ENCODE assay signal across 16 cellular contexts in genomic region chr9:72894342-72894741, GRCh38. TPM values are rescaled to one million over a fixed set of nuclear protein-coding genes. Genes with fewer than 3 reads are reported as not detected.
DNase-seq lines count a peak whose midpoint lies in the region; ATAC-seq and TF ChIP-seq lines count a peak whose summit lies in the region.
"Had no signal": no experiment of that assay in that cellular context is flagged by ENCODE, and none has a peak within 500 bp of the region (broad histone marks: within the 10 kb centered on the region; RNA-seq: fewer than 3 reads in every experiment).

No MANE protein-coding gene starts in this region.

- ATAC-seq in GM21367 (IDR thresholded peaks at IDR 0.05; ENCODE audit: unreplicated experiment), result no peak
- ATAC-seq: effector memory CD8-positive, alpha-beta T cell; WTC11 had no signal

- H3K27ac ChIP-seq in smooth muscle cell (ENCODE audit: low read depth), result peak overlapping the region; percentile 78

- H2AFZ ChIP-seq in smooth muscle cell (ENCODE audit: low read depth), result no peak overlapping the region

- DNase-seq in GM04504 (ENCODE audit: low read depth) (peak; percentile 20), T1000 (lab: John Stamatoyannopoulos, UW) (peak; percentile 19), fibroblast of the aortic adventitia (ENCODE audit: low read depth) (peak; percentile 32), smooth muscle cell (lab: John Stamatoyannopoulos, UW; ENCODE audit: unreplicated experiment) (no peak), islet precursor cell (no peak), NCI-H1694 (lab: John Stamatoyannopoulos, UW) (no peak)
- DNase-seq: CD4-positive, alpha-beta T cell; effector memory CD8-positive, alpha-beta T cell; NCI-H2029; NCI-H526; small intestine; stimulated activated naive CD4-positive, alpha-beta T cell treated with Interleukin-2 at 50 U/mL for 16 hours; SW 1271 had no signal

- no peak overlapping the region for H3K4me2 ChIP-seq in smooth muscle cell

- no peak overlapping the region for H3K9ac ChIP-seq in smooth muscle cell (ENCODE audit: low read depth)

- TF ChIP-seq CTCF in fibroblast of the aortic adventitia (IDR thresholded peaks at IDR 0.05; ENCODE audit: insufficient read depth, low read length), result no peak
- TF ChIP-seq CTCF in smooth muscle cell (IDR thresholded peaks at IDR 0.05; ENCODE audit: borderline replicate concordance, insufficient read depth, poor library complexity, severe bottlenecking), result no peak

- H3K36me3 ChIP-seq in smooth muscle cell (ENCODE audit: low read depth), result no peaks in the 10 kb centered on the region

- H3K79me2 ChIP-seq in smooth muscle cell (ENCODE audit: low read depth), result no peaks in the 10 kb centered on the region

- no peaks in the 10 kb centered on the region for H4K20me1 ChIP-seq in smooth muscle cell (ENCODE audit: low read depth)

- WGBS in smooth muscle cell (ENCODE audit: low lambda C conversion rate), result 31% methylated on average over 5 of the region's 5 CpGs

- H3K4me3 ChIP-seq in fibroblast of the aortic adventitia (ENCODE audit: low read depth, low read length), result no peak overlapping the region
- no peak overlapping the region for H3K4me3 ChIP-seq in smooth muscle cell

- H3K27me3 ChIP-seq in smooth muscle cell (ENCODE audit: low read depth), result no peaks in the 10 kb centered on the region

- H3K4me1 ChIP-seq in smooth muscle cell (ENCODE audit: low read depth), result peaks cover 15% of the 10 kb centered on the region

- no peaks in the 10 kb centered on the region for H3F3A ChIP-seq in smooth muscle cell (ENCODE audit: low read depth)

- no peaks in the 10 kb centered on the region for H3K9me3 ChIP-seq in smooth muscle cell (replicated peaks; ENCODE audit: low read depth)

RNA-seq across cellular contexts. Expression of gene ALDH1A1, which starts 58.5 kb away (rescaled TPM):
- total RNA-seq in fibroblast of the aortic adventitia (ENCODE audit: low replicate concordance) (8.8 and 65.4 TPM in 2 replicates), smooth muscle cell (0.09 and 0.54 TPM in 2 replicates)
- polyA plus RNA-seq in smooth muscle cell, result 0.07 TPM in 1 of 2 replicates, not detected in the other
- total RNA-seq: osteocyte had no signal

Comparison
In these comparisons a context has a peak if more than half of its experiments do, and no peak if none do; other contexts are left out.
1. DNase-seq: peak in GM04504 (single experiment), T1000 (single experiment) and fibroblast of the aortic adventitia (single experiment); none in smooth muscle cell (single experiment), islet precursor cell (single experiment) and NCI-H1694 (single experiment).